In genomic region chr6:41098366-41098765, GRCh38 we compare ENCODE assay signal across 1 cellular context.
TF ChIP-seq lines count a peak whose summit lies in the region.

No MANE protein-coding gene starts in this region.

TF ChIP-seq in endothelial cell of umbilical vein, 7 proteins besides CTCF, POLR2A, EP300 and RAD21:
- no peak for TF ChIP-seq POLR2AphosphoS5 (IDR thresholded peaks at IDR 0.05; ENCODE audit: insufficient read depth, low read depth, low read length)
- no peak for TF ChIP-seq JUN (IDR thresholded peaks at IDR 0.05; ENCODE audit: borderline replicate concordance, insufficient read depth, insufficient read length, low read depth)
- TF ChIP-seq MAX (IDR thresholded peaks at IDR 0.05; ENCODE audit: insufficient read depth, insufficient read length) = no peak
- no peak for TF ChIP-seq EZH2 (IDR thresholded peaks at IDR 0.05; ENCODE audit: borderline replicate concordance, low read depth, low read length, severe bottlenecking)
- TF ChIP-seq MYC (IDR thresholded peaks at IDR 0.05; ENCODE audit: low read depth, low read length) = no peak
- TF ChIP-seq GATA2 (IDR thresholded peaks at IDR 0.05; ENCODE audit: insufficient read depth, insufficient read length, low read depth, low read length) = no peak
- no peak for TF ChIP-seq FOS (IDR thresholded peaks at IDR 0.05; ENCODE audit: borderline replicate concordance, insufficient read depth, low read length)
